ENCODE assay signal across 12 cellular contexts in genomic region chr9:123335227-123335985, GRCh38. TPM values are rescaled to one million over a fixed set of nuclear protein-coding genes. Genes with fewer than 3 reads are reported as not detected.
DNase-seq lines count a peak whose midpoint lies in the region; ATAC-seq and TF ChIP-seq lines count a peak whose summit lies in the region.
"Had no signal": no experiment of that assay in that cellular context is flagged by ENCODE, and none has a peak within 500 bp of the region (broad histone marks: within the 10 kb centered on the region; RNA-seq: fewer than 3 reads in every experiment).

No MANE protein-coding gene starts in this region.

- no peak overlapping the region for H2BK5ac ChIP-seq in mesendoderm (ENCODE audit: low read length)

- H3K9me3 ChIP-seq in right cardiac atrium (ENCODE audit: control insufficient read depth, low read length) (no peaks in the 10 kb centered on the region), suprapubic skin (no peaks in the 10 kb centered on the region)
- H3K9me3 ChIP-seq: right lobe of liver, vagina had no signal

- H4K8ac ChIP-seq in mesendoderm (ENCODE audit: low read depth, low read length): no peak overlapping the region

- peaks cover 45% of the 10 kb centered on the region for H3K4me1 Mint-ChIP-seq in brain

- H4K5ac ChIP-seq in mesendoderm (ENCODE audit: low read length): no peak overlapping the region

- 31% methylated on average over 9 of the region's 9 CpGs for WGBS in right cardiac atrium
- WGBS in mesendoderm (ENCODE audit: extremely low coverage, insufficient coverage, low lambda C conversion rate): no CpG with 5 or more reads among the region's 9 CpGs
- WGBS in suprapubic skin: 27% methylated on average over 9 of the region's 9 CpGs

- H3K27me3 Mint-ChIP-seq in brain: no peaks in the 10 kb centered on the region

- TF ChIP-seq EP300 in suprapubic skin (IDR thresholded peaks at IDR 0.05): no peak

- H3K27ac Mint-ChIP-seq in brain: peak overlapping the region in 4 of 5 experiments; percentile 80 to 96 (median 82)

- H3K56ac ChIP-seq in mesendoderm (ENCODE audit: low read length): peak overlapping the region; percentile 18

- H3K4me3 ChIP-seq in right cardiac atrium (ENCODE audit: low read length): no peak overlapping the region
- no peak overlapping the region for H3K4me3 ChIP-seq in mesendoderm (ENCODE audit: low read length)
- no peak overlapping the region for H3K4me3 ChIP-seq in suprapubic skin
- H3K4me3 ChIP-seq: right lobe of liver, vagina had no signal

- H3K23ac ChIP-seq in mesendoderm (ENCODE audit: low read length): no peak overlapping the region

- no peaks in the 10 kb centered on the region for H3K79me1 ChIP-seq in mesendoderm (ENCODE audit: low read length)

- H3K27me3 ChIP-seq in right cardiac atrium (ENCODE audit: control insufficient read depth, insufficient read depth): no peaks in the 10 kb centered on the region
- no peaks in the 10 kb centered on the region for H3K27me3 ChIP-seq in mesendoderm (ENCODE audit: insufficient read depth, low read length, poor library complexity)
- H3K27me3 ChIP-seq in suprapubic skin: no peaks in the 10 kb centered on the region
- H3K27me3 ChIP-seq: right lobe of liver, vagina had no signal

- no peak overlapping the region for H3K18ac ChIP-seq in mesendoderm (ENCODE audit: low read length)

- intact Hi-C loops in right cardiac atrium (cut with DNase I): no loop called here
- intact Hi-C loops in cardiac septum (cut with DNase I): no loop called here

- H3K27ac ChIP-seq in right cardiac atrium (ENCODE audit: low read length) (peak overlapping the region; percentile 46), mesendoderm (ENCODE audit: low read depth, low read length) (no peak overlapping the region), suprapubic skin (no peak overlapping the region)
- H3K27ac ChIP-seq: right lobe of liver, vagina had no signal

- H3K4ac ChIP-seq in mesendoderm (ENCODE audit: low read depth, low read length): no peak overlapping the region

- H2AK5ac ChIP-seq in mesendoderm (ENCODE audit: low read length): no peak overlapping the region

- H2BK15ac ChIP-seq in mesendoderm (replicated peaks; ENCODE audit: low read depth): no peak overlapping the region

- H2BK120ac ChIP-seq in mesendoderm (ENCODE audit: low read depth, low read length): no peak overlapping the region

- DNase-seq in right cardiac atrium (no peak), cardiac septum (ENCODE audit: low spot score) (no peak), mesendoderm (peak; percentile 86), suprapubic skin (ENCODE audit: low spot score in 2 of 2) (no peak), NK-92 (lab: John Stamatoyannopoulos, UW; ENCODE audit: unreplicated experiment) (no peak)
- no peak for DNase-seq in activated T-cell treated with anti-CD3 and anti-CD28 coated beads, Interleukin-2, amount 50 U/mL, for 48 hours
- DNase-seq: right lobe of liver had no signal

- H3K36me3 ChIP-seq in mesendoderm (ENCODE audit: control insufficient read depth, insufficient read depth, low read length) (no peaks in the 10 kb centered on the region), suprapubic skin (no peaks in the 10 kb centered on the region)
- H3K36me3 ChIP-seq: right lobe of liver, vagina had no signal

- H3K79me2 ChIP-seq in mesendoderm (ENCODE audit: control insufficient read depth, insufficient read depth, low read length): no peaks in the 10 kb centered on the region

- ATAC-seq in right cardiac atrium: no peak
- no peak for ATAC-seq in HG03354 (IDR thresholded peaks at IDR 0.05; ENCODE audit: poor library complexity, severe bottlenecking, unreplicated experiment)

- H3K4me1 ChIP-seq in right cardiac atrium (ENCODE audit: control insufficient read depth, insufficient read depth, low read length): peaks cover 9% of the 10 kb centered on the region
- peaks cover 2% of the 10 kb centered on the region for H3K4me1 ChIP-seq in mesendoderm (ENCODE audit: control insufficient read depth, low read depth, low read length)
- peaks cover 22% of the 10 kb centered on the region for H3K4me1 ChIP-seq in suprapubic skin
- H3K4me1 ChIP-seq: right lobe of liver had no signal

- no peaks in the 10 kb centered on the region for H3K36me3 Mint-ChIP-seq in brain

- no peak overlapping the region for H3K4me2 ChIP-seq in mesendoderm (ENCODE audit: low read length)

- H3K9me3 Mint-ChIP-seq in brain: no peaks in the 10 kb centered on the region

- H3K9ac ChIP-seq in mesendoderm (ENCODE audit: low read length): no peak overlapping the region

- peak overlapping the region in 4 of 5 experiments; percentile 40 to 50 (median 46) for H3K4me3 Mint-ChIP-seq in brain

- no peak for TF ChIP-seq POLR2A in suprapubic skin (IDR thresholded peaks at IDR 0.05)

- TF ChIP-seq CTCF in brain (conservative IDR thresholded peaks at IDR 0.05) (no peak), suprapubic skin (IDR thresholded peaks at IDR 0.05) (no peak)

RNA-seq across cellular contexts. Expression of gene CRB2, which starts 20.6 kb away (rescaled TPM):
- under 1 TPM in 3 of 4 donors, not detected in 1; 0.14 to 0.26 (median 0.17) TPM for total RNA-seq in right cardiac atrium
- 0.02 TPM for polyA plus RNA-seq in right cardiac atrium
- total RNA-seq in cardiac septum: not detected
- polyA plus RNA-seq in brain (ENCODE audit: insufficient read depth, low read depth, low replicate concordance): 6.4 TPM
- polyA plus RNA-seq in mesendoderm (2013, experiment 1 of 2): 0.06 TPM
- 0.07 TPM for polyA plus RNA-seq in mesendoderm (2013, experiment 2 of 2)
- total RNA-seq in suprapubic skin: not detected
- total RNA-seq: dermis microvascular lymphatic vessel endothelial cell; right lobe of liver; T-helper 2 cell treated with Interferon-gamma antibody and Interleukin-4, amounts not matched to agents 100 ng/mL and 5 ng/mL, for 36 hours; vagina had no signal
